ENCODE assay signal across 8 cellular contexts in genomic region chr6:78810146-78810545, GRCh38. TPM values are rescaled to one million over a fixed set of nuclear protein-coding genes. Genes with fewer than 3 reads are reported as not detected.
DNase-seq lines count a peak whose midpoint lies in the region; ATAC-seq, FAIRE-seq and TF ChIP-seq lines count a peak whose summit lies in the region.

No MANE protein-coding gene starts in this region.

- H3K27ac ChIP-seq in epithelial cell of prostate = peak overlapping the region; percentile 86

- ATAC-seq in HG03095 (IDR thresholded peaks at IDR 0.05; ENCODE audit: unreplicated experiment) = no peak

- H3K36me3 ChIP-seq in HAP-1 (replicated peaks) = no peaks in the 10 kb centered on the region

- no peak overlapping the region for H3K4me3 ChIP-seq in HAP-1

- in situ Hi-C loops in HAP-1 (cut with MboI; ENCODE audit: low sequenced_read_pairs) = no loop called here

- no peaks in the 10 kb centered on the region for H3K9me3 ChIP-seq in HAP-1

- no peaks in the 10 kb centered on the region for H3K27me3 ChIP-seq in HAP-1 (ENCODE audit: low read depth)

- FAIRE-seq in D721Med (lab: Jason Lieb, UNC) (no peak), GM12891 (lab: Jason Lieb, UNC) (no peak)

- no peak for TF ChIP-seq POLR2A in GM12891 (IDR thresholded peaks at IDR 0.05; ENCODE audit: low read depth, low read length)

- no peaks in the 10 kb centered on the region for H3K4me1 ChIP-seq in HAP-1

- TF ChIP-seq CTCF in D721Med (IDR thresholded peaks at IDR 0.05; ENCODE audit: insufficient read depth, missing control alignments) = peak; percentile 45

- DNase-seq in D721Med (ENCODE audit: insufficient read length, low spot score) (peak; percentile 18), HAP-1 (ENCODE audit: low spot score in 2 of 2) (peak; percentile 50 to 69), NCI-H524 treated with DMSO at 0.1 percent for 48 hours (lab: John Stamatoyannopoulos, UW) (peak; percentile 13), epithelial cell of prostate (ENCODE audit: low read depth, low spot score) (peak; percentile 49), stromal cell of bone marrow (ENCODE audit: low read depth) (peak; percentile 31), GM12891 (ENCODE audit: insufficient read length, low spot score) (no peak), NCI-H2029 treated with DMSO at 0.1 percent for 48 hours (lab: John Stamatoyannopoulos, UW) (no peak)

TF ChIP-seq in GM12891, 5 proteins besides CTCF, POLR2A, EP300 and RAD21:
- TF ChIP-seq PAX5 (IDR thresholded peaks at IDR 0.05; ENCODE audit: insufficient read depth, low read length, severe bottlenecking) (no peak), POLR2AphosphoS5 (IDR thresholded peaks at IDR 0.05; ENCODE audit: low read depth, low read length) (no peak), POU2F2 (IDR thresholded peaks at IDR 0.05; ENCODE audit: low read depth, low read length) (no peak), SPI1 (IDR thresholded peaks at IDR 0.05; ENCODE audit: low read depth, low read length) (no peak), TAF1 (IDR thresholded peaks at IDR 0.05; ENCODE audit: low read depth, low read length) (no peak)

RNA-seq across cellular contexts. Expression of gene IRAK1BP1, which starts 57.2 kb away (rescaled TPM):
- 1.9 TPM for polyA plus RNA-seq in GM12891 (2012; ENCODE audit: low read depth, missing spikeins)

Comparison
In these comparisons a context has a peak if more than half of its experiments do, and no peak if none do; other contexts are left out.
1. DNase-seq: peak in D721Med (single experiment), HAP-1 (2 of 2), NCI-H524 treated with DMSO at 0.1 percent for 48 hours (single experiment), epithelial cell of prostate (single experiment) and stromal cell of bone marrow (single experiment); none in GM12891 (single experiment) and NCI-H2029 treated with DMSO at 0.1 percent for 48 hours (single experiment).